Comparison of ENCODE assay signal across 9 cellular contexts in the genomic region with DNA sequence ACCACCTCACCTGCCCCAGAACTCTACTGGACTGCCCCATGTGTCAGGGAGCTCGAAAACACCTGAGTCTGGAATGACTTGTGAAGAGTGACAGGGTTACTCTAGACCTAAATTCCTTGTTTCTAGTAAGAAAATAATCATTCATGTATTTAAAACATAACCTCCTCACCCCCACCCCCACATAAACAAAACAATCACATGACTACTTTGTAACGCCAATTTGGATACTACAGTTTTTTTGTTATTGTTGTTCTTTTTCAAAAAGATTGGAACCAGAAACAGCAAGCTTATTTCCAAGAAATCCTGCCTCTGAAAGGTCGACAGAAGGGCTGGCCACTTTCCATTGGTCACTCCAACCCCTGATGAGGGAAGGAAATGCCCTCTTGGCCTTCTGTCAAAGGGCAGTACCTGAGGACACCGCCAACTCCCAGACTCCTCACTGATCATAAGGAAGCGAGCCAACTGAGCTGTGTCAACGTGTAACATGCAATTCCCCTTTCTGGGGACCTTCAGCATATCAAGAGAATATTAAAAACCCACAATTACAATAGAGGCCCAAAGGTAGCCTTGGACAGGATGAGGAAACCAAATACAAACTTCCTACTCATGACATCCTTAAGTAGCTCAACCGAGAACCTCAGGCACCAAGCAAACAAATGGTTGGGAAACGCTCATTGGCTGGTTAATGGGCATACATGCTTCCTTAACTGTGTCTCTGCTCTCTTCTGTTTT. TPM values are rescaled to one million over a fixed set of nuclear protein-coding genes. Genes with fewer than 3 reads are reported as not detected.
DNase-seq lines count a peak whose midpoint lies in the region; ATAC-seq and TF ChIP-seq lines count a peak whose summit lies in the region.
"Had no signal": no experiment of that assay in that cellular context is flagged by ENCODE, and none has a peak within 500 bp of the region (broad histone marks: within the 10 kb centered on the region; RNA-seq: fewer than 3 reads in every experiment).

No MANE protein-coding gene starts in this region.

- intact Hi-C loops in ascending aorta (cut with DNase I): loop anchor here (5.0 to 10.0 kb wide), 3 partner anchors 111 to 1433 kb away; a partner anchor contains a TSS

- no peak for DNase-seq in SK-N-SH
- DNase-seq in ascending aorta (ENCODE audit: low spot score in 2 of 2): no peak
- peak; percentile 50 for DNase-seq in lung (ENCODE audit: low spot score)
- no peak for DNase-seq in suprapubic skin (ENCODE audit: low spot score in 2 of 2)
- no peak for DNase-seq in NCI-H82 treated with DMSO at 0.1 percent for 48 hours (lab: John Stamatoyannopoulos, UW; ENCODE audit: unreplicated experiment)
- no peak for DNase-seq in H7
- DNase-seq: activated T-cell treated with anti-CD3 and anti-CD28 coated beads, Interleukin-2, amount 50 U/mL, for 48 hours had no signal

- H4K20me1 ChIP-seq in SK-N-SH (ENCODE audit: insufficient read depth): peaks cover 3% of the 10 kb centered on the region; the same call in 1 of the 2 replicates

- H3K9me3 ChIP-seq in SK-N-SH: no peaks in the 10 kb centered on the region
- no peaks in the 10 kb centered on the region for H3K9me3 ChIP-seq in ascending aorta
- no peaks in the 10 kb centered on the region for H3K9me3 ChIP-seq in lung (ENCODE audit: control insufficient read depth in 2 of 2, insufficient read depth in 1 of 2, low read length in 1 of 2)
- H3K9me3 ChIP-seq in suprapubic skin: no peaks in the 10 kb centered on the region

- peaks cover 53% of the 10 kb centered on the region for H3K79me2 ChIP-seq in SK-N-SH (ENCODE audit: insufficient read depth)

- H3F3A ChIP-seq in SK-N-SH (replicated peaks; ENCODE audit: insufficient read depth): peaks cover 7% of the 10 kb centered on the region

- POLR2A ChIA-PET in SK-N-SH (lab: Yijun Ruan, JAX): interaction anchor here (1.7 kb wide), 1 partner anchor 48 kb away, joined by 6 read pairs; no protein-coding TSS in a partner anchor

- peaks cover 7 to 26% of the 10 kb centered on the region in 2 experiments; a peak in 3 of 4 replicates for H3K4me1 ChIP-seq in SK-N-SH (ENCODE audit: control insufficient read depth in 1 of 2, insufficient read depth in 2 of 2, low read depth in 1 of 2, low read length in 1 of 2)
- H3K4me1 ChIP-seq in ascending aorta: peaks cover 5 to 28% of the 10 kb centered on the region in 2 donors
- peaks cover 4 to 22% of the 10 kb centered on the region in 2 donors for H3K4me1 ChIP-seq in lung (ENCODE audit: control insufficient read depth in 2 of 2, insufficient read depth in 2 of 2, low read length in 2 of 2)
- peaks cover 32% of the 10 kb centered on the region for H3K4me1 ChIP-seq in suprapubic skin

- WGBS in SK-N-SH (ENCODE audit: low lambda C conversion rate): 93% methylated on average over 8 of the region's 8 CpGs
- WGBS in lung, 2 donors: 36 to 42% methylated on average over 8 of the region's 8 CpGs
- WGBS in suprapubic skin: 52% methylated on average over 8 of the region's 8 CpGs

- TF ChIP-seq CTCF in SK-N-SH (IDR thresholded peaks at IDR 0.05): no peak
- TF ChIP-seq CTCF in ascending aorta (IDR thresholded peaks at IDR 0.05): no peak
- no peak for TF ChIP-seq CTCF in lung (IDR thresholded peaks at IDR 0.05; ENCODE audit: control extremely low read depth, extremely low read depth)
- no peak for TF ChIP-seq CTCF in suprapubic skin (IDR thresholded peaks at IDR 0.05)

- H3K36me3 ChIP-seq in SK-N-SH (replicated peaks in 1 of 2; ENCODE audit: control insufficient read depth in 1 of 2, insufficient read depth in 2 of 2, low read length in 1 of 2) (peaks cover 0 to 2% of the 10 kb centered on the region in 2 experiments), ascending aorta (peaks cover 0 to 12% of the 10 kb centered on the region in 2 donors), lung (ENCODE audit: control insufficient read depth in 2 of 2, insufficient read depth in 2 of 2, low read length in 2 of 2) (no peaks in the 10 kb centered on the region), suprapubic skin (peaks cover under 1% of the 10 kb centered on the region), H7 (replicated peaks; ENCODE audit: control insufficient read depth, insufficient read depth, low read length) (no peaks in the 10 kb centered on the region)

- ATAC-seq in SK-N-SH treated with all-trans-retinoic acid at 6 μM for 48 hours (no peak), lung (ENCODE audit: insufficient read depth, low FRiP score) (no peak), GM18868 (IDR thresholded peaks at IDR 0.05; ENCODE audit: unreplicated experiment) (no peak)

- peak overlapping the region; percentile 20; the same call in 1 of the 2 replicates for H3K4me2 ChIP-seq in SK-N-SH

- H3K4me3 ChIP-seq in SK-N-SH (ENCODE audit: low read depth in 2 of 2, low read length in 1 of 2) (no peak overlapping the region), ascending aorta (no peak overlapping the region), lung (no peak overlapping the region), suprapubic skin (no peak overlapping the region), H7 (ENCODE audit: insufficient read depth, low read depth, low read length) (no peak overlapping the region)

- H3K9ac ChIP-seq in SK-N-SH: no peak overlapping the region

- TF ChIP-seq EP300 in SK-N-SH (IDR thresholded peaks at IDR 0.05; ENCODE audit: borderline replicate concordance in 1 of 2, low read depth in 1 of 2, low read length in 1 of 2) (no peak), suprapubic skin (IDR thresholded peaks at IDR 0.05) (no peak)

- no peak overlapping the region for H2AFZ ChIP-seq in SK-N-SH (ENCODE audit: low read depth)

- no peak for TF ChIP-seq RAD21 in SK-N-SH (IDR thresholded peaks at IDR 0.05; ENCODE audit: low read length)

- CTCF ChIA-PET in SK-N-SH (lab: Yijun Ruan, JAX): interaction anchor here (0.9 to 3.1 kb wide), 2 partner anchors 17 to 255 kb away, joined by 3 to 20 read pairs; no protein-coding TSS in a partner anchor

- peak overlapping the region in 1 of 2 experiments; percentile 61; a peak in 2 of 4 replicates for H3K27ac ChIP-seq in SK-N-SH (ENCODE audit: low read depth in 2 of 2, low read length in 1 of 2)
- peak overlapping the region; percentile 26 to 39 for H3K27ac ChIP-seq in ascending aorta
- H3K27ac ChIP-seq in lung (ENCODE audit: low read depth in 1 of 2, low read length in 1 of 2): peak overlapping the region in 1 of 2 donors; percentile 79
- H3K27ac ChIP-seq in suprapubic skin: peak overlapping the region; percentile 34

- H3K9me2 ChIP-seq in SK-N-SH: no peaks in the 10 kb centered on the region

- no peaks in the 10 kb centered on the region for H3K27me3 ChIP-seq in SK-N-SH (ENCODE audit: insufficient read depth)
- H3K27me3 ChIP-seq in ascending aorta: no peaks in the 10 kb centered on the region
- no peaks in the 10 kb centered on the region for H3K27me3 ChIP-seq in lung (ENCODE audit: control insufficient read depth, insufficient read depth)
- H3K27me3 ChIP-seq in suprapubic skin: no peaks in the 10 kb centered on the region
- H3K27me3 ChIP-seq in H7 (ENCODE audit: control insufficient read depth, insufficient read depth, low read length): no peaks in the 10 kb centered on the region

- TF ChIP-seq POLR2A in suprapubic skin (IDR thresholded peaks at IDR 0.05): no peak

TF ChIP-seq in SK-N-SH, 30 proteins besides CTCF, POLR2A, EP300 and RAD21 (continues in another document):
- TF ChIP-seq FOXM1 (IDR thresholded peaks at IDR 0.05; ENCODE audit: low read depth): no peak
- TF ChIP-seq, protein P1, sequence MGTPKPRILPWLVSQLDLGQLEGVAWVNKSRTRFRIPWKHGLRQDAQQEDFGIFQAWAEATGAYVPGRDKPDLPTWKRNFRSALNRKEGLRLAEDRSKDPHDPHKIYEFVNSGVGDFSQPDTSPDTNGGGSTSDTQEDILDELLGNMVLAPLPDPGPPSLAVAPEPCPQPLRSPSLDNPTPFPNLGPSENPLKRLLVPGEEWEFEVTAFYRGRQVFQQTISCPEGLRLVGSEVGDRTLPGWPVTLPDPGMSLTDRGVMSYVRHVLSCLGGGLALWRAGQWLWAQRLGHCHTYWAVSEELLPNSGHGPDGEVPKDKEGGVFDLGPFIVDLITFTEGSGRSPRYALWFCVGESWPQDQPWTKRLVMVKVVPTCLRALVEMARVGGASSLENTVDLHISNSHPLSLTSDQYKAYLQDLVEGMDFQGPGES (IDR thresholded peaks at IDR 0.05; ENCODE audit: low read depth, low read length): no peak
- no peak for TF ChIP-seq JUND (IDR thresholded peaks at IDR 0.05)
- TF ChIP-seq EZH2phosphoT487 (IDR thresholded peaks at IDR 0.05; ENCODE audit: borderline replicate concordance, low read depth): no peak

TF ChIP-seq in SK-N-SH treated with all-trans-retinoic acid at 6 μM for 48 hours, 23 proteins besides CTCF, POLR2A, EP300 and RAD21 (continues in another document):
- no peak for TF ChIP-seq ZNF70 (CRISPR knock-in tag; IDR thresholded peaks at IDR 0.05)
- no peak for TF ChIP-seq RARB (CRISPR knock-in tag; IDR thresholded peaks at IDR 0.05)
- TF ChIP-seq ZFP30 (CRISPR knock-in tag; IDR thresholded peaks at IDR 0.05): no peak
- TF ChIP-seq SNAI2 (CRISPR knock-in tag; IDR thresholded peaks at IDR 0.05): no peak
- TF ChIP-seq, protein P2, sequence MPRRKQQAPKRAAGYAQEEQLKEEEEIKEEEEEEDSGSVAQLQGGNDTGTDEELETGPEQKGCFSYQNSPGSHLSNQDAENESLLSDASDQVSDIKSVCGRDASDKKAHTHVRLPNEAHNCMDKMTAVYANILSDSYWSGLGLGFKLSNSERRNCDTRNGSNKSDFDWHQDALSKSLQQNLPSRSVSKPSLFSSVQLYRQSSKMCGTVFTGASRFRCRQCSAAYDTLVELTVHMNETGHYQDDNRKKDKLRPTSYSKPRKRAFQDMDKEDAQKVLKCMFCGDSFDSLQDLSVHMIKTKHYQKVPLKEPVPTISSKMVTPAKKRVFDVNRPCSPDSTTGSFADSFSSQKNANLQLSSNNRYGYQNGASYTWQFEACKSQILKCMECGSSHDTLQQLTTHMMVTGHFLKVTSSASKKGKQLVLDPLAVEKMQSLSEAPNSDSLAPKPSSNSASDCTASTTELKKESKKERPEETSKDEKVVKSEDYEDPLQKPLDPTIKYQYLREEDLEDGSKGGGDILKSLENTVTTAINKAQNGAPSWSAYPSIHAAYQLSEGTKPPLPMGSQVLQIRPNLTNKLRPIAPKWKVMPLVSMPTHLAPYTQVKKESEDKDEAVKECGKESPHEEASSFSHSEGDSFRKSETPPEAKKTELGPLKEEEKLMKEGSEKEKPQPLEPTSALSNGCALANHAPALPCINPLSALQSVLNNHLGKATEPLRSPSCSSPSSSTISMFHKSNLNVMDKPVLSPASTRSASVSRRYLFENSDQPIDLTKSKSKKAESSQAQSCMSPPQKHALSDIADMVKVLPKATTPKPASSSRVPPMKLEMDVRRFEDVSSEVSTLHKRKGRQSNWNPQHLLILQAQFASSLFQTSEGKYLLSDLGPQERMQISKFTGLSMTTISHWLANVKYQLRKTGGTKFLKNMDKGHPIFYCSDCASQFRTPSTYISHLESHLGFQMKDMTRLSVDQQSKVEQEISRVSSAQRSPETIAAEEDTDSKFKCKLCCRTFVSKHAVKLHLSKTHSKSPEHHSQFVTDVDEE (CRISPR knock-in tag; IDR thresholded peaks at IDR 0.05): no peak

RNA-seq across cellular contexts. Expression of a gene that starts 2.6 kb away (rescaled TPM):
- polyA plus RNA-seq in SK-N-SH (2012; rRNA removed): 8.3 and 8.6 TPM in 2 replicates
- 13.4 and 14.3 TPM in 2 replicates for polyA plus RNA-seq in SK-N-SH (2012; cell fraction: cytosol; rRNA removed)
- 3.0 and 5.1 TPM in 2 replicates for polyA plus RNA-seq in SK-N-SH (2012; cell fraction: nucleus; rRNA removed)
- 2.8 TPM for total RNA-seq in ascending aorta
- 10 to 100 TPM; 16.8 to 24.5 TPM for total RNA-seq in lung
- polyA plus RNA-seq in lung: 10 to 100 TPM in 1 of 2 donors, 1 to 10 TPM in 1; 8.0 to 42.1 TPM
- 10 to 100 TPM; 20.8 to 30.7 (median 27.8) TPM for total RNA-seq in suprapubic skin
- 16.0 and 21.4 TPM in 2 replicates for total RNA-seq in H7 (2014; rRNA removed; shearing (Covaris generic))
